Comparison of ENCODE assay signal across 22 cellular contexts in genomic region chr15:86591994-86592746, GRCh38.
DNase-seq lines count a peak whose midpoint lies in the region; ATAC-seq and TF ChIP-seq lines count a peak whose summit lies in the region.
"Had no signal": no experiment of that assay in that cellular context is flagged by ENCODE, and none has a peak within 500 bp of the region (broad histone marks: within the 10 kb centered on the region; RNA-seq: fewer than 3 reads in every experiment).

No MANE protein-coding gene starts in this region.

- DNase-seq in DMS79 treated with DMSO at 0.1 percent for 48 hours (lab: John Stamatoyannopoulos, UW) (peak; percentile 0), DMS79 (lab: John Stamatoyannopoulos, UW) (no peak), SJCRH30 (peak; percentile 3 to 13), lower lobe of right lung (peak; percentile 38), thyroid gland (peak; percentile 21 to 40)
- DNase-seq in stimulated activated naive CD4-positive, alpha-beta T cell (lab: John Stamatoyannopoulos, UW) = no peak
- DNase-seq: activated CD4-positive, alpha-beta T cell treated with anti-CD3 and anti-CD28 coated beads, Interleukin-2, amount 50 U/mL, for 4 hours; activated CD4-positive, CD25-positive, alpha-beta regulatory T cell; activated naive CD4-positive, alpha-beta T cell treated with anti-CD3 and anti-CD28 coated beads for 36 hours; AML-193; amniotic stem cell; CD8-positive, alpha-beta T cell; effector memory CD4-positive, alpha-beta T cell; KG1; kidney glomerular epithelial cell; NCI-H1694; NCI-H524 treated with DMSO at 0.1 percent for 48 hours; posterior cingulate gyrus; stimulated activated naive CD8-positive, alpha-beta T cell treated with anti-CD3 and anti-CD28 coated beads, Interleukin-15, Interleukin-2, amounts not matched to agents 100 U/mL and 50 U/mL, for 24 hours; T-helper 1 cell had no signal

- no peaks in the 10 kb centered on the region for H3K9me3 ChIP-seq in SJCRH30 (replicated peaks)
- H3K9me3 ChIP-seq in lower lobe of right lung = no peaks in the 10 kb centered on the region
- H3K9me3 ChIP-seq in thyroid gland = no peaks in the 10 kb centered on the region

- intact Hi-C loops in lower lobe of right lung (cut with DNase I) = no loop called here
- intact Hi-C loops in thyroid gland (cut with DNase I) = no loop called here

- H3K27me3 ChIP-seq in SJCRH30 (no peaks in the 10 kb centered on the region), lower lobe of right lung (ENCODE audit: low read depth) (no peaks in the 10 kb centered on the region), thyroid gland (no peaks in the 10 kb centered on the region)

- no peak for TF ChIP-seq POLR2A in thyroid gland (IDR thresholded peaks at IDR 0.05)

- H3K36me3 ChIP-seq in SJCRH30 (no peaks in the 10 kb centered on the region), lower lobe of right lung (no peaks in the 10 kb centered on the region), thyroid gland (no peaks in the 10 kb centered on the region)

- WGBS in thyroid gland, 2 donors = 46 to 51% methylated on average over 9 of the region's 9 CpGs

- no peak overlapping the region for H3K4me3 ChIP-seq in SJCRH30
- H3K4me3 ChIP-seq in lower lobe of right lung = no peak overlapping the region
- no peak overlapping the region for H3K4me3 ChIP-seq in thyroid gland (replicated peaks in 1 of 3)

- no peak for TF ChIP-seq CTCF in lower lobe of right lung (IDR thresholded peaks at IDR 0.05)
- no peak for TF ChIP-seq CTCF in thyroid gland (IDR thresholded peaks at IDR 0.05)

- H3K4me1 ChIP-seq in SJCRH30 = no peaks in the 10 kb centered on the region
- H3K4me1 ChIP-seq in lower lobe of right lung = no peaks in the 10 kb centered on the region
- no peaks in the 10 kb centered on the region for H3K4me1 ChIP-seq in thyroid gland

- H3K27ac ChIP-seq in SJCRH30 = no peak overlapping the region
- H3K27ac ChIP-seq in lower lobe of right lung = no peak overlapping the region
- no peak overlapping the region for H3K27ac ChIP-seq in thyroid gland

- peak in 1 of 2 donors; percentile 35 for ATAC-seq in lower lobe of right lung
- no peak for ATAC-seq in HG03196 (IDR thresholded peaks at IDR 0.05; ENCODE audit: unreplicated experiment)
- ATAC-seq in GM18867 (IDR thresholded peaks at IDR 0.05; ENCODE audit: unreplicated experiment) = no peak
- ATAC-seq: CD8-positive, alpha-beta T cell; stimulated activated naive CD8-positive, alpha-beta T cell treated with anti-CD3 and anti-CD28 coated beads, Interleukin-15, Interleukin-2, amounts not matched to agents 100 U/mL and 50 U/mL, for 24 hours had no signal

Comparison
In these comparisons a context has a peak if more than half of its experiments do, and no peak if none do; other contexts are left out.
1. DNase-seq: peak in DMS79 treated with DMSO at 0.1 percent for 48 hours (single experiment), SJCRH30 (2 of 2), lower lobe of right lung (single experiment) and thyroid gland (2 of 2); none in DMS79 (single experiment) and stimulated activated naive CD4-positive, alpha-beta T cell (0 of 6).